9 cellular contexts compared by ENCODE assay signal in genomic region chr2:226793615-226794014, GRCh38. TPM values are rescaled to one million over a fixed set of nuclear protein-coding genes. Genes with fewer than 3 reads are reported as not detected.
DNase-seq lines count a peak whose midpoint lies in the region; ATAC-seq and TF ChIP-seq lines count a peak whose summit lies in the region.
"Had no signal": no experiment of that assay in that cellular context is flagged by ENCODE, and none has a peak within 500 bp of the region (broad histone marks: within the 10 kb centered on the region; RNA-seq: fewer than 3 reads in every experiment).

No MANE protein-coding gene starts in this region.

- ATAC-seq in DND-41 (ENCODE audit: insufficient read depth, low read depth) = no peak

- WGBS in prostate gland = 11% methylated on average over 2 of the region's 2 CpGs

- peak overlapping the region; percentile 21 for H3K9ac ChIP-seq in DND-41 (ENCODE audit: low read depth, low read length)
- peak overlapping the region; percentile 68 for H3K9ac ChIP-seq in SK-N-MC (ENCODE audit: insufficient read length)

- H3K4me1 ChIP-seq in DND-41 (ENCODE audit: insufficient read depth, low read length) (peaks cover 57% of the 10 kb centered on the region), prostate gland (replicated peaks) (no peaks in the 10 kb centered on the region)

- POLR2A ChIA-PET in activated CD4-positive, alpha-beta memory T cell treated with anti-CD3 and anti-CD28 coated beads, Interleukin-2, amount 10 ng/mL, durations not matched to agents 7 days and 5 days (lab: Charles Lee) = interaction anchor here (1.2 to 1.6 kb wide), 2 partner anchors 9 to 21 kb away, joined by 3 to 7 read pairs; no protein-coding TSS in a partner anchor
- POLR2A ChIA-PET in activated CD4-positive, alpha-beta memory T cell treated with anti-CD3 and anti-CD28 coated beads for 36 hours (lab: Charles Lee) = interaction anchor here (1.0 kb wide), 1 partner anchor 42 kb away, joined by 4 read pairs; no protein-coding TSS in a partner anchor

- H3K27ac Mint-ChIP-seq in activated CD4-positive, alpha-beta memory T cell treated with anti-CD3 and anti-CD28 coated beads, Interleukin-2, amount 10 ng/mL, durations not matched to agents 7 days and 5 days = no peak overlapping the region
- no peak overlapping the region for H3K27ac Mint-ChIP-seq in activated CD4-positive, alpha-beta memory T cell treated with anti-CD3 and anti-CD28 coated beads for 36 hours

- H3K79me2 ChIP-seq in DND-41 (ENCODE audit: insufficient read depth, low read length) = peaks cover 17% of the 10 kb centered on the region

- TF ChIP-seq CTCF in DND-41 (IDR thresholded peaks at IDR 0.05; ENCODE audit: borderline replicate concordance, extremely low read depth, low read length, poor library complexity, severe bottlenecking) (no peak), prostate gland (IDR thresholded peaks at IDR 0.05) (no peak)

- intact Hi-C loops in prostate gland (cut with DNase I) = loop anchor here (10.0 kb wide), 2 partner anchors 139 to 579 kb away; no protein-coding TSS in a partner anchor
- intact Hi-C loops in activated CD4-positive, alpha-beta memory T cell treated with anti-CD3 and anti-CD28 coated beads for 36 hours (cut with micrococcal nuclease) = loop anchor here (5.0 to 10.0 kb wide), 3 partner anchors 56 to 1869 kb away; partner anchors contain the start of gene MFF

- H3K4me1 Mint-ChIP-seq in activated CD4-positive, alpha-beta memory T cell treated with anti-CD3 and anti-CD28 coated beads, Interleukin-2, amount 10 ng/mL, durations not matched to agents 7 days and 5 days = peaks cover 74% of the 10 kb centered on the region
- H3K4me1 Mint-ChIP-seq in activated CD4-positive, alpha-beta memory T cell treated with anti-CD3 and anti-CD28 coated beads for 36 hours (ENCODE audit: low read depth) = peaks cover 29% of the 10 kb centered on the region

- H3K27me3 ChIP-seq in DND-41 (ENCODE audit: insufficient read depth, low read length, poor library complexity) = no peaks in the 10 kb centered on the region
- no peaks in the 10 kb centered on the region for H3K27me3 ChIP-seq in prostate gland (replicated peaks; ENCODE audit: insufficient read depth)

- H3K4me3 ChIP-seq in DND-41 (ENCODE audit: low read depth in 1 of 2, low read length in 2 of 2) (peak overlapping the region in 1 of 2 experiments; percentile 43; a peak in 1 of 4 replicates), SK-N-MC (peak overlapping the region; percentile 91), prostate gland (peak overlapping the region; percentile 52 to 60)

- no peaks in the 10 kb centered on the region for H3K27me3 Mint-ChIP-seq in activated CD4-positive, alpha-beta memory T cell treated with anti-CD3 and anti-CD28 coated beads, Interleukin-2, amount 10 ng/mL, durations not matched to agents 7 days and 5 days
- no peaks in the 10 kb centered on the region for H3K27me3 Mint-ChIP-seq in activated CD4-positive, alpha-beta memory T cell treated with anti-CD3 and anti-CD28 coated beads for 36 hours
- H3K27me3 Mint-ChIP-seq: IgD-negative memory B cell had no signal

- H4K20me1 ChIP-seq in DND-41 (ENCODE audit: insufficient read depth, low read length) = 0 out of 2 replicates have a peak, but pooled peaks cover 9% of the 10 kb centered on the region

- H3K4me2 ChIP-seq in DND-41 (ENCODE audit: insufficient read depth, low read length) = peak overlapping the region; percentile 57; the same call in 1 of the 2 replicates

- H3K36me3 ChIP-seq in DND-41 (ENCODE audit: insufficient read depth, low read length) (peaks cover 13% of the 10 kb centered on the region; the same call in 1 of the 2 replicates), SK-N-MC (ENCODE audit: insufficient read depth, low read length) (peaks cover 14% of the 10 kb centered on the region), prostate gland (no peaks in the 10 kb centered on the region)

- H3K36me3 Mint-ChIP-seq in activated CD4-positive, alpha-beta memory T cell treated with anti-CD3 and anti-CD28 coated beads, Interleukin-2, amount 10 ng/mL, durations not matched to agents 7 days and 5 days (ENCODE audit: low read depth) = peaks cover 35% of the 10 kb centered on the region
- H3K36me3 Mint-ChIP-seq in activated CD4-positive, alpha-beta memory T cell treated with anti-CD3 and anti-CD28 coated beads for 36 hours = peaks cover 3% of the 10 kb centered on the region
- H3K36me3 Mint-ChIP-seq: IgD-negative memory B cell had no signal

- no peak for TF ChIP-seq POLR2A in prostate gland (IDR thresholded peaks at IDR 0.05)

- no peaks in the 10 kb centered on the region for H3K9me3 Mint-ChIP-seq in activated CD4-positive, alpha-beta memory T cell treated with anti-CD3 and anti-CD28 coated beads, Interleukin-2, amount 10 ng/mL, durations not matched to agents 7 days and 5 days
- no peaks in the 10 kb centered on the region for H3K9me3 Mint-ChIP-seq in activated CD4-positive, alpha-beta memory T cell treated with anti-CD3 and anti-CD28 coated beads for 36 hours
- H3K9me3 Mint-ChIP-seq: IgD-negative memory B cell had no signal

- no peak overlapping the region for H2AFZ ChIP-seq in DND-41 (ENCODE audit: low read depth, low read length)

- CTCF ChIA-PET in activated CD4-positive, alpha-beta memory T cell treated with anti-CD3 and anti-CD28 coated beads, Interleukin-2, amount 10 ng/mL, durations not matched to agents 7 days and 5 days (lab: Charles Lee) = interaction anchor here (0.7 to 1.8 kb wide), 2 partner anchors 8 to 41 kb away, joined by 3 to 6 read pairs; no protein-coding TSS in a partner anchor
- CTCF ChIA-PET in activated CD4-positive, alpha-beta memory T cell treated with anti-CD3 and anti-CD28 coated beads for 36 hours (lab: Charles Lee) = interaction anchor here (0.8 to 1.8 kb wide), 2 partner anchors 9 kb away, joined by 3 to 13 read pairs; no protein-coding TSS in a partner anchor

- H3K4me3 Mint-ChIP-seq in activated CD4-positive, alpha-beta memory T cell treated with anti-CD3 and anti-CD28 coated beads, Interleukin-2, amount 10 ng/mL, durations not matched to agents 7 days and 5 days = no peak overlapping the region
- H3K4me3 Mint-ChIP-seq in activated CD4-positive, alpha-beta memory T cell treated with anti-CD3 and anti-CD28 coated beads for 36 hours = no peak overlapping the region

- DNase-seq in DND-41 = no peak
- DNase-seq in SK-N-MC (ENCODE audit: low read depth, low spot score) = no peak
- peak; percentile 33 for DNase-seq in fibroblast of gingiva (ENCODE audit: low read depth)
- no peak for DNase-seq in prostate gland (ENCODE audit: low spot score)
- no peak for DNase-seq in activated CD4-positive, alpha-beta memory T cell treated with anti-CD3 and anti-CD28 coated beads, Interleukin-2, amount 10 ng/mL, durations not matched to agents 7 days and 5 days
- DNase-seq in DMS79 treated with DMSO at 0.1 percent for 48 hours (lab: John Stamatoyannopoulos, UW) = no peak
- DNase-seq in activated CD4-positive, alpha-beta memory T cell treated with anti-CD3 and anti-CD28 coated beads for 36 hours = no peak
- DNase-seq in dedifferentiated amniotic fluid mesenchymal stem cell (ENCODE audit: extremely low spot score) = no peak

- H3K27ac ChIP-seq in DND-41 (ENCODE audit: low read length) (no peak overlapping the region), SK-N-MC (0 out of 2 replicates have a peak overlapping the region, but pooled peaks have one; percentile 75), prostate gland (peak overlapping the region; percentile 92 to 93)

- H3K9me3 ChIP-seq in DND-41 (ENCODE audit: insufficient read depth, low read length, severe bottlenecking) (no peaks in the 10 kb centered on the region), SK-N-MC (ENCODE audit: low read depth, low read length) (no peaks in the 10 kb centered on the region), prostate gland (no peaks in the 10 kb centered on the region)

RNA-seq across cellular contexts. Expression of gene IRS1, which starts 6.0 kb away (rescaled TPM):
- total RNA-seq in prostate gland = 10 to 100 TPM; 37.6 to 40.6 TPM
- 1 to 10 TPM; 7.2 to 7.4 TPM for total RNA-seq in activated CD4-positive, alpha-beta memory T cell treated with anti-CD3 and anti-CD28 coated beads, Interleukin-2, amount 10 ng/mL, durations not matched to agents 7 days and 5 days
- 1 to 10 TPM; 2.0 to 2.1 TPM for total RNA-seq in activated CD4-positive, alpha-beta memory T cell treated with anti-CD3 and anti-CD28 coated beads for 36 hours

RNA-seq across cellular contexts. Expression of gene RHBDD1, which starts 42.2 kb away (rescaled TPM):
- total RNA-seq in prostate gland = 10 to 100 TPM; 16.5 to 33.5 TPM
- 10 to 100 TPM; 38.1 to 43.0 TPM for total RNA-seq in activated CD4-positive, alpha-beta memory T cell treated with anti-CD3 and anti-CD28 coated beads, Interleukin-2, amount 10 ng/mL, durations not matched to agents 7 days and 5 days
- 10 to 100 TPM; 38.0 to 41.1 TPM for total RNA-seq in activated CD4-positive, alpha-beta memory T cell treated with anti-CD3 and anti-CD28 coated beads for 36 hours

Comparison
In these comparisons a context has a peak if more than half of its experiments do, and no peak if none do; other contexts are left out.
1. RNA of gene IRS1, which starts 6.0 kb away (total RNA-seq): 37.6 to 40.6 TPM in prostate gland; 7.2 to 7.4 TPM in activated CD4-positive, alpha-beta memory T cell treated with anti-CD3 and anti-CD28 coated beads, Interleukin-2, amount 10 ng/mL, durations not matched to agents 7 days and 5 days and 2.0 to 2.1 TPM in activated CD4-positive, alpha-beta memory T cell treated with anti-CD3 and anti-CD28 coated beads for 36 hours; every median in the first group is over 4 times any median in the second.